Comparison of ENCODE assay signal across 22 cellular contexts in genomic region chr1:61807606-61808005, GRCh38.
"Had no signal": no experiment of that assay in that cellular context is flagged by ENCODE, and none has a peak within 500 bp of the region (broad histone marks: within the 10 kb centered on the region; RNA-seq: fewer than 3 reads in every experiment).

No MANE protein-coding gene starts in this region.

- H3K27me3 Mint-ChIP-seq: activated CD4-positive, alpha-beta memory T cell treated with anti-CD3 and anti-CD28 coated beads, Interleukin-2, amount 10 ng/mL, durations not matched to agents 7 days and 5 days; activated CD4-positive, alpha-beta T cell treated with anti-CD3 and anti-CD28 coated beads, Interleukin-2, amount 10 ng/mL, durations not matched to agents 24 days and 14 days; activated naive CD8-positive, alpha-beta T cell; activated T-helper 17 cell treated with anti-CD3 and anti-CD28 coated beads, Interleukin-2, amount 50 U/mL, for 72 hours had no signal

- H3K27ac Mint-ChIP-seq: activated CD4-positive, alpha-beta memory T cell treated with anti-CD3 and anti-CD28 coated beads, Interleukin-2, amount 10 ng/mL, durations not matched to agents 7 days and 5 days; activated CD4-positive, alpha-beta T cell treated with anti-CD3 and anti-CD28 coated beads, Interleukin-2, amount 10 ng/mL, durations not matched to agents 24 days and 14 days; activated naive CD4-positive, alpha-beta T cell treated with anti-CD3 and anti-CD28 coated beads for 36 hours; activated naive CD8-positive, alpha-beta T cell; activated T-helper 17 cell treated with anti-CD3 and anti-CD28 coated beads, Interleukin-2, amount 50 U/mL, for 72 hours; T-helper 1 cell treated with Interleukin-12 subunit alpha and Interleukin-12 subunit beta and Interleukin-4 antibody, amounts not matched to agents 30 μg/mL and 1 μg/mL, for 36 hours had no signal

- H3K36me3 ChIP-seq: brain microvascular endothelial cell, SJSA1 had no signal

- DNase-seq: activated CD4-positive, alpha-beta memory T cell treated with anti-CD3 and anti-CD28 coated beads, Interleukin-2, amount 10 ng/mL, durations not matched to agents 7 days and 5 days; activated CD4-positive, alpha-beta T cell treated with anti-CD3 and anti-CD28 coated beads, Interleukin-2, amount 10 ng/mL, durations not matched to agents 24 days and 14 days; activated CD4-positive, CD25-positive, alpha-beta regulatory T cell treated with anti-CD3 and anti-CD28 coated beads, Interleukin-2, amount 50 U/mL, for 72 hours; activated gamma-delta T cell; activated naive CD4-positive, alpha-beta T cell treated with anti-CD3 and anti-CD28 coated beads for 36 hours; activated T-cell treated with anti-CD3 and anti-CD28 coated beads for 4 hours; activated T-cell treated with anti-CD3 and anti-CD28 coated beads, Interleukin-2, amount 50 U/mL, for 48 hours; brain microvascular endothelial cell; MM.1S; NCI-H1105; NCI-H1436; NCI-H1694 treated with DMSO at 0.1 percent for 48 hours; NCI-H2029 treated with DMSO at 0.1 percent for 48 hours; NCI-H510A treated with DMSO at 0.1 percent for 48 hours; NCI-H69; PC-3; SHP77 had no signal

- H3K9me3 Mint-ChIP-seq: activated CD4-positive, alpha-beta memory T cell treated with anti-CD3 and anti-CD28 coated beads, Interleukin-2, amount 10 ng/mL, durations not matched to agents 7 days and 5 days; activated CD4-positive, alpha-beta T cell treated with anti-CD3 and anti-CD28 coated beads, Interleukin-2, amount 10 ng/mL, durations not matched to agents 24 days and 14 days; activated naive CD4-positive, alpha-beta T cell treated with anti-CD3 and anti-CD28 coated beads for 36 hours; activated T-helper 17 cell treated with anti-CD3 and anti-CD28 coated beads, Interleukin-2, amount 50 U/mL, for 72 hours; T-helper 1 cell treated with Interleukin-12 subunit alpha and Interleukin-12 subunit beta and Interleukin-4 antibody, amounts not matched to agents 30 μg/mL and 1 μg/mL, for 36 hours had no signal

- H3K4me1 Mint-ChIP-seq: activated CD4-positive, alpha-beta memory T cell treated with anti-CD3 and anti-CD28 coated beads, Interleukin-2, amount 10 ng/mL, durations not matched to agents 7 days and 5 days; activated CD4-positive, alpha-beta T cell treated with anti-CD3 and anti-CD28 coated beads, Interleukin-2, amount 10 ng/mL, durations not matched to agents 24 days and 14 days; activated T-helper 17 cell treated with anti-CD3 and anti-CD28 coated beads, Interleukin-2, amount 50 U/mL, for 72 hours had no signal

- H3K9me3 ChIP-seq: SJSA1 had no signal

- H3K27ac ChIP-seq: brain microvascular endothelial cell, cardiac muscle cell, SJSA1 had no signal

- H3K4me3 Mint-ChIP-seq: activated CD4-positive, alpha-beta memory T cell treated with anti-CD3 and anti-CD28 coated beads, Interleukin-2, amount 10 ng/mL, durations not matched to agents 7 days and 5 days; activated CD4-positive, alpha-beta T cell treated with anti-CD3 and anti-CD28 coated beads, Interleukin-2, amount 10 ng/mL, durations not matched to agents 24 days and 14 days; activated naive CD4-positive, alpha-beta T cell treated with anti-CD3 and anti-CD28 coated beads for 36 hours; activated naive CD8-positive, alpha-beta T cell; activated T-helper 17 cell treated with anti-CD3 and anti-CD28 coated beads, Interleukin-2, amount 50 U/mL, for 72 hours; T-helper 1 cell treated with Interleukin-12 subunit alpha and Interleukin-12 subunit beta and Interleukin-4 antibody, amounts not matched to agents 30 μg/mL and 1 μg/mL, for 36 hours had no signal

- H3K4me1 ChIP-seq: SJSA1 had no signal

- H3K4me3 ChIP-seq: cardiac muscle cell, SJSA1 had no signal
